ENCODE assay signal across 1 cellular context in genomic region chr1:31755850-31756492, GRCh38.
TF ChIP-seq lines count a peak whose summit lies in the region.

No MANE protein-coding gene starts in this region.

TF ChIP-seq in K562, 482 proteins besides CTCF, POLR2A, EP300 and RAD21:
- TF ChIP-seq NCOA6 (IDR thresholded peaks at IDR 0.05) (no peak), POLR2H (tag; IDR thresholded peaks at IDR 0.05; ENCODE audit: low read depth) (no peak)
